ENCODE assay signal across 1 cellular context in genomic region chr17:82120148-82120547, GRCh38.
TF ChIP-seq lines count a peak whose summit lies in the region.

No MANE protein-coding gene starts in this region.

TF ChIP-seq in SK-N-SH, 30 proteins besides CTCF, POLR2A, EP300 and RAD21:
- TF ChIP-seq, protein P1, sequence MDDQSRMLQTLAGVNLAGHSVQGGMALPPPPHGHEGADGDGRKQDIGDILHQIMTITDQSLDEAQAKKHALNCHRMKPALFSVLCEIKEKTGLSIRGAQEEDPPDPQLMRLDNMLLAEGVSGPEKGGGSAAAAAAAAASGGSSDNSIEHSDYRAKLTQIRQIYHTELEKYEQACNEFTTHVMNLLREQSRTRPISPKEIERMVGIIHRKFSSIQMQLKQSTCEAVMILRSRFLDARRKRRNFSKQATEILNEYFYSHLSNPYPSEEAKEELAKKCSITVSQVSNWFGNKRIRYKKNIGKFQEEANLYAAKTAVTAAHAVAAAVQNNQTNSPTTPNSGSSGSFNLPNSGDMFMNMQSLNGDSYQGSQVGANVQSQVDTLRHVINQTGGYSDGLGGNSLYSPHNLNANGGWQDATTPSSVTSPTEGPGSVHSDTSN (IDR thresholded peaks at IDR 0.05): no peak
- TF ChIP-seq IRF3 (IDR thresholded peaks at IDR 0.05; ENCODE audit: low read depth, low read length) (no peak), CHD2 (IDR thresholded peaks at IDR 0.05; ENCODE audit: low read length, partially characterized antibody) (no peak), FOXJ3 (CRISPR knock-in tag; IDR thresholded peaks at IDR 0.05) (no peak), FOXM1 (IDR thresholded peaks at IDR 0.05; ENCODE audit: low read depth) (no peak), FOSL2 (IDR thresholded peaks at IDR 0.05; ENCODE audit: borderline replicate concordance, low read depth) (0 out of 2 replicates have a peak, but pooled peaks have one; percentile 5), MXI1 (IDR thresholded peaks at IDR 0.05; ENCODE audit: low read depth, low read length) (no peak)
- TF ChIP-seq, protein P2, sequence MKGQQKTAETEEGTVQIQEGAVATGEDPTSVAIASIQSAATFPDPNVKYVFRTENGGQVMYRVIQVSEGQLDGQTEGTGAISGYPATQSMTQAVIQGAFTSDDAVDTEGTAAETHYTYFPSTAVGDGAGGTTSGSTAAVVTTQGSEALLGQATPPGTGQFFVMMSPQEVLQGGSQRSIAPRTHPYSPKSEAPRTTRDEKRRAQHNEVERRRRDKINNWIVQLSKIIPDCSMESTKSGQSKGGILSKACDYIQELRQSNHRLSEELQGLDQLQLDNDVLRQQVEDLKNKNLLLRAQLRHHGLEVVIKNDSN (IDR thresholded peaks at IDR 0.05; ENCODE audit: borderline replicate concordance, low read depth): no peak
